ENCODE assay signal across 9 cellular contexts in genomic region chr14:68741839-68742470, GRCh38. TPM values are rescaled to one million over a fixed set of nuclear protein-coding genes. Genes with fewer than 3 reads are reported as not detected.
DNase-seq lines count a peak whose midpoint lies in the region; ATAC-seq and TF ChIP-seq lines count a peak whose summit lies in the region.
"Had no signal": no experiment of that assay in that cellular context is flagged by ENCODE, and none has a peak within 500 bp of the region (broad histone marks: within the 10 kb centered on the region; RNA-seq: fewer than 3 reads in every experiment).

No MANE protein-coding gene starts in this region.

- peaks cover 7% of the 10 kb centered on the region for H3K4me1 ChIP-seq in Caco-2

- no peak overlapping the region for H3K4me3 Mint-ChIP-seq in Caco-2 (ENCODE audit: unreplicated experiment)
- H3K4me3 Mint-ChIP-seq: activated T-cell treated with anti-CD3 and anti-CD28 coated beads, Interleukin-2, amount 50 U/mL, for 24 hours had no signal

- H3K9me3 Mint-ChIP-seq in Caco-2 (ENCODE audit: unreplicated experiment) = no peaks in the 10 kb centered on the region

- H3K36me3 ChIP-seq in Caco-2 (ENCODE audit: control insufficient read depth, insufficient read depth, low read length) = no peaks in the 10 kb centered on the region

- POLR2A ChIA-PET in Caco-2 (lab: Charles Lee) = no interaction called here

- H3K27ac Mint-ChIP-seq in Caco-2 (ENCODE audit: unreplicated experiment) = no peak overlapping the region
- H3K27ac Mint-ChIP-seq: activated T-cell treated with anti-CD3 and anti-CD28 coated beads, Interleukin-2, amount 50 U/mL, for 24 hours had no signal

- CTCF ChIA-PET in Caco-2 (lab: Charles Lee) = no interaction called here

- H3K27me3 ChIP-seq in Caco-2 (replicated peaks; ENCODE audit: control insufficient read depth, insufficient read depth, low read length) = no peaks in the 10 kb centered on the region

- peak; percentile 86 for DNase-seq in GM12865 (ENCODE audit: low read depth)
- no peak for DNase-seq in Caco-2
- no peak for DNase-seq in NK-92 treated with Interleukin-12 subunit alpha and Interleukin-12 subunit beta, amount 100 ng/mL, for 24 hours (lab: John Stamatoyannopoulos, UW)
- DNase-seq in activated CD8-positive, alpha-beta memory T cell treated with anti-CD3 and anti-CD28 coated beads, Interleukin-2, amount 50 U/mL, for 48 hours = no peak
- no peak for DNase-seq in NCI-H2196 (lab: John Stamatoyannopoulos, UW; ENCODE audit: unreplicated experiment)
- DNase-seq: activated T-cell treated with anti-CD3 and anti-CD28 coated beads, Interleukin-2, amount 50 U/mL, for 24 hours had no signal

- H3K4me1 Mint-ChIP-seq in Caco-2 (ENCODE audit: low read depth, unreplicated experiment) = peaks cover 12% of the 10 kb centered on the region

- no peaks in the 10 kb centered on the region for H3K27me3 Mint-ChIP-seq in Caco-2 (ENCODE audit: insufficient read depth, unreplicated experiment)
- H3K27me3 Mint-ChIP-seq: activated T-cell treated with anti-CD3 and anti-CD28 coated beads, Interleukin-2, amount 50 U/mL, for 24 hours had no signal

- no TSS peak for BruUV-seq in Caco-2 (replicated peaks; lab: Mats Ljungman, UMichigan)

- intact Hi-C loops in Caco-2 (cut with micrococcal nuclease; ENCODE audit: unreplicated experiment) = no loop called here

- peaks cover 9% of the 10 kb centered on the region for H3K9me3 ChIP-seq in Caco-2

- H3K4me3 ChIP-seq in GM12865 (ENCODE audit: low read depth, low read length) = no peak overlapping the region
- H3K4me3 ChIP-seq in Caco-2 (ENCODE audit: low read depth, low read length) = no peak overlapping the region

- ATAC-seq in GM21390 (IDR thresholded peaks at IDR 0.05; ENCODE audit: unreplicated experiment) = peak; percentile 90
- ATAC-seq in HG03442 (IDR thresholded peaks at IDR 0.05; ENCODE audit: unreplicated experiment) = peak; percentile 77
- peak; percentile 66 for ATAC-seq in esophagus mucosa

- H3K36me3 Mint-ChIP-seq in Caco-2 (ENCODE audit: insufficient read depth, unreplicated experiment) = no peaks in the 10 kb centered on the region

- TF ChIP-seq CTCF in GM12865 (IDR thresholded peaks at IDR 0.05; ENCODE audit: insufficient read depth, low read depth, low read length, missing control alignments) (no peak), Caco-2 (IDR thresholded peaks at IDR 0.05; ENCODE audit: insufficient read depth in 1 of 2, low read depth in 1 of 2, low read length in 1 of 2, severe bottlenecking in 1 of 2, unreplicated experiment in 1 of 2) (no peak)

RNA-seq across cellular contexts. Expression of gene ZFP36L1, which starts 50.9 kb away (rescaled TPM):
- total RNA-seq in esophagus mucosa (151 TPM), Caco-2 (2022) (94.8 and 103 TPM in 2 replicates)
